Comparison of ENCODE assay signal across 16 cellular contexts in the genomic region with DNA sequence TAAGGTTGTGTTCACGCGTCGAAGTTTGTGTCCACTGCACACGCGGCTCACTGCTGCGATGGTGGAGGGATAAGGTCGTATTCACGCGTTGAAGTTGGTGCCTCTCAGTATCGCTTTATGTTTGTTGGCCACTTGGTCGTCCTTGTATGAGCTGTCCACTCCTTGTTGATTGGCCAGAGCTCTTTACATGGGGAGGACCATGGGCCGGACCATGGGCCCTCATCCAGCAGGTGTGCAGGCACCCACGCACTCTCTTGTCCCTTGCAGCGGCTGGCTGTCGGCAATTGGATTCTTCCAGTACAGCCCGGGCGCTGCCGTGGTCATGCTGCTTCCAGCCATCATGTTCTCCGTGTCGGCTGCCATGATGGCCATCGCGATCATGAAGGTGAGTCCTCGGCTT. TPM values are rescaled to one million over a fixed set of nuclear protein-coding genes. Genes with fewer than 3 reads are reported as not detected.
DNase-seq lines count a peak whose midpoint lies in the region; ATAC-seq and TF ChIP-seq lines count a peak whose summit lies in the region.
"Had no signal": no experiment of that assay in that cellular context is flagged by ENCODE, and none has a peak within 500 bp of the region (broad histone marks: within the 10 kb centered on the region; RNA-seq: fewer than 3 reads in every experiment).

No MANE protein-coding gene starts in this region.

- H3K4me1 ChIP-seq in OCI-LY1 (ENCODE audit: insufficient read depth, low read length, severe bottlenecking): peaks cover 13% of the 10 kb centered on the region
- peaks cover 7% of the 10 kb centered on the region for H3K4me1 ChIP-seq in thymus (ENCODE audit: control insufficient read depth, insufficient read depth, low read length)

- H3K9me3 Mint-ChIP-seq in activated naive CD4-positive, alpha-beta T cell treated with anti-CD3 and anti-CD28 coated beads, Interleukin-2, amount 10 ng/mL, durations not matched to agents 7 days and 5 days: peaks cover 3% of the 10 kb centered on the region
- H3K9me3 Mint-ChIP-seq in activated naive CD4-positive, alpha-beta T cell treated with anti-CD3 and anti-CD28 coated beads, Interleukin-2, amount 50 U/mL, for 72 hours: no peaks in the 10 kb centered on the region
- no peaks in the 10 kb centered on the region for H3K9me3 Mint-ChIP-seq in activated T-helper 2 cell treated with anti-CD3 and anti-CD28 coated beads, Interferon-gamma antibody, Interleukin-2, Interleukin-4, amounts not matched to agents 10 μg/mL and 5 μg/mL and 100 μg/mL, durations not matched to agents 14 hours and 24 hours and 36 hours
- H3K9me3 Mint-ChIP-seq: CD8-positive, alpha-beta T cell had no signal

- no peak for ATAC-seq in activated naive CD4-positive, alpha-beta T cell treated with anti-CD3 and anti-CD28 coated beads, Interleukin-2, amount 50 U/mL, for 72 hours
- ATAC-seq in HG03571 (IDR thresholded peaks at IDR 0.05; ENCODE audit: unreplicated experiment) (no peak), GM18867 (IDR thresholded peaks at IDR 0.05; ENCODE audit: unreplicated experiment) (no peak)
- ATAC-seq: CD8-positive, alpha-beta T cell; HepG2 had no signal

- no peaks in the 10 kb centered on the region for H3K79me2 ChIP-seq in OCI-LY1 (ENCODE audit: insufficient read depth, low read length)

- no peaks in the 10 kb centered on the region for H3F3A ChIP-seq in OCI-LY1 (ENCODE audit: insufficient read depth, low read length)

- intact Hi-C loops in activated T-helper 2 cell treated with anti-CD3 and anti-CD28 coated beads, Interferon-gamma antibody, Interleukin-2, Interleukin-4, amounts not matched to agents 10 μg/mL and 5 μg/mL and 100 μg/mL, durations not matched to agents 14 hours and 24 hours and 36 hours (cut with micrococcal nuclease): no loop called here

- no peak overlapping the region for H3K4me3 Mint-ChIP-seq in activated naive CD4-positive, alpha-beta T cell treated with anti-CD3 and anti-CD28 coated beads, Interleukin-2, amount 10 ng/mL, durations not matched to agents 7 days and 5 days
- no peak overlapping the region for H3K4me3 Mint-ChIP-seq in activated T-helper 2 cell treated with anti-CD3 and anti-CD28 coated beads, Interferon-gamma antibody, Interleukin-2, Interleukin-4, amounts not matched to agents 10 μg/mL and 5 μg/mL and 100 μg/mL, durations not matched to agents 14 hours and 24 hours and 36 hours (ENCODE audit: low read depth)
- H3K4me3 Mint-ChIP-seq: CD8-positive, alpha-beta T cell had no signal

- H3K27me3 ChIP-seq in OCI-LY1 (ENCODE audit: insufficient read depth, low read length) (no peaks in the 10 kb centered on the region), thymus (ENCODE audit: control insufficient read depth, insufficient read depth) (no peaks in the 10 kb centered on the region)

- H3K9me3 ChIP-seq in OCI-LY1 (ENCODE audit: low read length) (no peaks in the 10 kb centered on the region), thymus (ENCODE audit: control insufficient read depth) (no peaks in the 10 kb centered on the region)

- no peak for TF ChIP-seq CTCF in OCI-LY1 (IDR thresholded peaks at IDR 0.05; ENCODE audit: low read length)

- peak overlapping the region; percentile 34; the same call in 1 of the 2 replicates for H3K4me2 ChIP-seq in OCI-LY1 (ENCODE audit: low read length)

- H3K27me3 Mint-ChIP-seq in activated naive CD4-positive, alpha-beta T cell treated with anti-CD3 and anti-CD28 coated beads, Interleukin-2, amount 10 ng/mL, durations not matched to agents 7 days and 5 days: peaks cover 2% of the 10 kb centered on the region
- H3K27me3 Mint-ChIP-seq in activated T-helper 2 cell treated with anti-CD3 and anti-CD28 coated beads, Interferon-gamma antibody, Interleukin-2, Interleukin-4, amounts not matched to agents 10 μg/mL and 5 μg/mL and 100 μg/mL, durations not matched to agents 14 hours and 24 hours and 36 hours (ENCODE audit: low read depth): no peaks in the 10 kb centered on the region

- peaks cover 11% of the 10 kb centered on the region for H3K36me3 Mint-ChIP-seq in activated naive CD4-positive, alpha-beta T cell treated with anti-CD3 and anti-CD28 coated beads, Interleukin-2, amount 10 ng/mL, durations not matched to agents 7 days and 5 days
- peaks cover 0 to 4% of the 10 kb centered on the region in 2 donors for H3K36me3 Mint-ChIP-seq in activated naive CD4-positive, alpha-beta T cell treated with anti-CD3 and anti-CD28 coated beads, Interleukin-2, amount 50 U/mL, for 72 hours
- H3K36me3 Mint-ChIP-seq in activated T-helper 2 cell treated with anti-CD3 and anti-CD28 coated beads, Interferon-gamma antibody, Interleukin-2, Interleukin-4, amounts not matched to agents 10 μg/mL and 5 μg/mL and 100 μg/mL, durations not matched to agents 14 hours and 24 hours and 36 hours (ENCODE audit: low read depth): peaks cover 16% of the 10 kb centered on the region

- WGBS in thymus: 94% methylated on average over 23 of the region's 23 CpGs

- no peak overlapping the region for H2AFZ ChIP-seq in OCI-LY1 (ENCODE audit: low read length)

- H3K27ac ChIP-seq in OCI-LY1 (ENCODE audit: low read depth, low read length, poor library complexity, severe bottlenecking) (peak overlapping the region; percentile 87), thymus (ENCODE audit: low read depth) (peak overlapping the region; percentile 13)

- H3K4me3 ChIP-seq in OCI-LY1 (ENCODE audit: low read depth, low read length, poor library complexity, severe bottlenecking) (no peak overlapping the region), thymus (ENCODE audit: low read length) (no peak overlapping the region)

- H3K9ac ChIP-seq in OCI-LY1 (ENCODE audit: low read length): no peak overlapping the region

- peaks cover 56% of the 10 kb centered on the region for H3K36me3 ChIP-seq in OCI-LY1 (ENCODE audit: insufficient read depth, low read length)
- H3K36me3 ChIP-seq in thymus (ENCODE audit: control insufficient read depth, insufficient read depth): peaks cover 63% of the 10 kb centered on the region

- CTCF ChIA-PET in activated naive CD4-positive, alpha-beta T cell treated with anti-CD3 and anti-CD28 coated beads, Interleukin-2, amount 10 ng/mL, durations not matched to agents 7 days and 5 days (lab: Charles Lee): interaction anchor here (1.1 to 1.9 kb wide), 3 partner anchors 14 to 25 kb away, joined by 3 to 10 read pairs (median 4); no protein-coding TSS in a partner anchor

- H3K27ac Mint-ChIP-seq in activated naive CD4-positive, alpha-beta T cell treated with anti-CD3 and anti-CD28 coated beads, Interleukin-2, amount 10 ng/mL, durations not matched to agents 7 days and 5 days: peak overlapping the region; percentile 87
- peak overlapping the region in 1 of 2 donors; percentile 72 for H3K27ac Mint-ChIP-seq in activated naive CD4-positive, alpha-beta T cell treated with anti-CD3 and anti-CD28 coated beads, Interleukin-2, amount 50 U/mL, for 72 hours
- peak overlapping the region; percentile 12 for H3K27ac Mint-ChIP-seq in activated T-helper 2 cell treated with anti-CD3 and anti-CD28 coated beads, Interferon-gamma antibody, Interleukin-2, Interleukin-4, amounts not matched to agents 10 μg/mL and 5 μg/mL and 100 μg/mL, durations not matched to agents 14 hours and 24 hours and 36 hours
- H3K27ac Mint-ChIP-seq: CD8-positive, alpha-beta T cell had no signal

- peaks cover 36% of the 10 kb centered on the region for H3K4me1 Mint-ChIP-seq in activated naive CD4-positive, alpha-beta T cell treated with anti-CD3 and anti-CD28 coated beads, Interleukin-2, amount 10 ng/mL, durations not matched to agents 7 days and 5 days
- peaks cover 15% of the 10 kb centered on the region for H3K4me1 Mint-ChIP-seq in activated T-helper 2 cell treated with anti-CD3 and anti-CD28 coated beads, Interferon-gamma antibody, Interleukin-2, Interleukin-4, amounts not matched to agents 10 μg/mL and 5 μg/mL and 100 μg/mL, durations not matched to agents 14 hours and 24 hours and 36 hours (ENCODE audit: low read depth)

- no peaks in the 10 kb centered on the region for H3K9me2 ChIP-seq in OCI-LY1 (ENCODE audit: low read depth, low read length)

- no peaks in the 10 kb centered on the region for H4K20me1 ChIP-seq in OCI-LY1 (ENCODE audit: insufficient read depth, low read length)

- DNase-seq in activated naive CD4-positive, alpha-beta T cell treated with anti-CD3 and anti-CD28 coated beads, Interleukin-2, amount 10 ng/mL, durations not matched to agents 7 days and 5 days: no peak
- DNase-seq in activated naive CD4-positive, alpha-beta T cell treated with anti-CD3 and anti-CD28 coated beads, Interleukin-2, amount 50 U/mL, for 72 hours (ENCODE audit: low spot score in 2 of 2): no peak
- DNase-seq in activated T-helper 2 cell treated with anti-CD3 and anti-CD28 coated beads, Interferon-gamma antibody, Interleukin-2, Interleukin-4, amounts not matched to agents 10 μg/mL and 5 μg/mL and 100 μg/mL, durations not matched to agents 14 hours and 24 hours and 36 hours (ENCODE audit: low spot score): no peak
- no peak for DNase-seq in occipital lobe (lab: John Stamatoyannopoulos, UW)
- DNase-seq: AML-193; CD8-positive, alpha-beta T cell; H7; NCI-H187 treated with DMSO at 0.1 percent for 48 hours; NCI-H2171 treated with DMSO at 0.1 percent for 48 hours; NCI-H774; SHP77 treated with DMSO at 0.1 percent for 48 hours had no signal

RNA-seq across cellular contexts. Expression of gene ADAT3, which starts 17.6 kb away (rescaled TPM):
- total RNA-seq in activated naive CD4-positive, alpha-beta T cell treated with anti-CD3 and anti-CD28 coated beads, Interleukin-2, amount 50 U/mL, for 72 hours: 1 to 10 TPM; 8.5 to 10.0 TPM
- total RNA-seq in activated T-helper 2 cell treated with anti-CD3 and anti-CD28 coated beads, Interferon-gamma antibody, Interleukin-2, Interleukin-4, amounts not matched to agents 10 μg/mL and 5 μg/mL and 100 μg/mL, durations not matched to agents 14 hours and 24 hours and 36 hours: 9.1 and 9.9 TPM in 2 replicates
- 4.5 TPM for polyA plus RNA-seq in thymus
- total RNA-seq in occipital lobe: 1.2 TPM

RNA-seq across cellular contexts. Expression of gene SCAMP4, which starts 17.6 kb away (rescaled TPM):
- total RNA-seq in activated naive CD4-positive, alpha-beta T cell treated with anti-CD3 and anti-CD28 coated beads, Interleukin-2, amount 50 U/mL, for 72 hours: 10 to 100 TPM; 22.4 to 28.2 TPM
- total RNA-seq in activated T-helper 2 cell treated with anti-CD3 and anti-CD28 coated beads, Interferon-gamma antibody, Interleukin-2, Interleukin-4, amounts not matched to agents 10 μg/mL and 5 μg/mL and 100 μg/mL, durations not matched to agents 14 hours and 24 hours and 36 hours: 35.9 and 37.9 TPM in 2 replicates
- polyA plus RNA-seq in thymus: 21.9 TPM
- total RNA-seq in occipital lobe: 11.1 TPM

RNA-seq across cellular contexts. Expression of gene CSNK1G2, which starts 18.2 kb away (rescaled TPM):
- 10 to 100 TPM; 33.1 to 58.6 TPM for total RNA-seq in activated naive CD4-positive, alpha-beta T cell treated with anti-CD3 and anti-CD28 coated beads, Interleukin-2, amount 50 U/mL, for 72 hours
- total RNA-seq in activated T-helper 2 cell treated with anti-CD3 and anti-CD28 coated beads, Interferon-gamma antibody, Interleukin-2, Interleukin-4, amounts not matched to agents 10 μg/mL and 5 μg/mL and 100 μg/mL, durations not matched to agents 14 hours and 24 hours and 36 hours: 89.1 and 90.7 TPM in 2 replicates
- polyA plus RNA-seq in thymus: 80.9 TPM
- total RNA-seq in occipital lobe: 38.2 TPM

RNA-seq across cellular contexts. Expression of gene ABHD17A, which starts 37.5 kb away (rescaled TPM):
- 100 to 1,000 TPM; 109 to 110 TPM for total RNA-seq in activated naive CD4-positive, alpha-beta T cell treated with anti-CD3 and anti-CD28 coated beads, Interleukin-2, amount 50 U/mL, for 72 hours
- total RNA-seq in activated T-helper 2 cell treated with anti-CD3 and anti-CD28 coated beads, Interferon-gamma antibody, Interleukin-2, Interleukin-4, amounts not matched to agents 10 μg/mL and 5 μg/mL and 100 μg/mL, durations not matched to agents 14 hours and 24 hours and 36 hours: 100 and 102 TPM in 2 replicates
- 90.4 TPM for polyA plus RNA-seq in thymus
- total RNA-seq in occipital lobe: 50.5 TPM

RNA-seq across cellular contexts. Expression of gene KLF16, which starts 59.4 kb away (rescaled TPM):
- total RNA-seq in activated naive CD4-positive, alpha-beta T cell treated with anti-CD3 and anti-CD28 coated beads, Interleukin-2, amount 50 U/mL, for 72 hours: 10 to 100 TPM; 20.5 to 22.6 TPM
- 31.2 and 32.1 TPM in 2 replicates for total RNA-seq in activated T-helper 2 cell treated with anti-CD3 and anti-CD28 coated beads, Interferon-gamma antibody, Interleukin-2, Interleukin-4, amounts not matched to agents 10 μg/mL and 5 μg/mL and 100 μg/mL, durations not matched to agents 14 hours and 24 hours and 36 hours
- 8.4 TPM for polyA plus RNA-seq in thymus
- total RNA-seq in occipital lobe: 3.3 TPM
